37 cellular contexts compared by ENCODE assay signal in the genomic region with DNA sequence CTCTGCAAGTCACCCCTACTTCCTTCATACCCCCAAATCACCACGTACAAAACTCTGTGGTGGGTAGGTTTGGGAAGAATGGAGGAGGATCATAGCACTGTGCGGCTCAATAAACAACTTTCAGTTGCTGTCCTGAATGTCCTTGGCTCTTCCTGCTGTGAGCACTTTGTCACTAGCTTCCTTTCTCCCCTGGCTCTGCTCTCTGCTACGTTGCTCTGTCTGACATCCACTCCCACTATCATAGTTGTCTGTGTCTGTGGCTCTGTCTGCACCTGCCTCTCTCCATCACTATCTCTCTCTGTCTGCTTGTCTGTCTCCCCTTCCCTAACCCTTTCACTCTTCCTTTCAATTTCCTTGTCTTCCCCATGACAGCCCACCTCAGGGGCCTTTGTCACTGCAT. TPM values are rescaled to one million over a fixed set of nuclear protein-coding genes. Genes with fewer than 3 reads are reported as not detected.
DNase-seq lines count a peak whose midpoint lies in the region; ATAC-seq, FAIRE-seq and TF ChIP-seq lines count a peak whose summit lies in the region.
"Had no signal": no experiment of that assay in that cellular context is flagged by ENCODE, and none has a peak within 500 bp of the region (broad histone marks: within the 10 kb centered on the region; RNA-seq: fewer than 3 reads in every experiment).

No MANE protein-coding gene starts in this region.

- POLR2A ChIA-PET in H1 (lab: Charles Lee; ENCODE audit: partially characterized antibody), result no interaction called here
- POLR2A ChIA-PET in naive thymus-derived CD4-positive, alpha-beta T cell (lab: Charles Lee), result no interaction called here

- no peak overlapping the region for H3K4me3 Mint-ChIP-seq in T-helper 1 cell treated with Interleukin-12 subunit alpha and Interleukin-12 subunit beta and Interleukin-4 antibody, amounts not matched to agents 30 μg/mL and 1 μg/mL, for 36 hours
- H3K4me3 Mint-ChIP-seq in H9, result no peak overlapping the region
- peak overlapping the region in 1 of 10 donors; percentile 44 for H3K4me3 Mint-ChIP-seq in naive thymus-derived CD4-positive, alpha-beta T cell
- H3K4me3 Mint-ChIP-seq: activated B cell treated with CpG ODN at 0.5 μM for 24 hours; activated CD4-positive, alpha-beta memory T cell treated with anti-CD3 and anti-CD28 coated beads for 36 hours; activated naive CD8-positive, alpha-beta T cell treated with anti-CD3 and anti-CD28 coated beads for 36 hours; IgD-negative memory B cell; stimulated activated memory B cell treated with anti-CD40 and anti-IgM and Interleukin-4, amounts not matched to agents 10 μg/mL and 1 μg/mL and 100 μg/mL, for 72 hours had no signal

- H4K20me1 ChIP-seq in H9 (ENCODE audit: control insufficient read depth, insufficient read depth, insufficient read length), result no peaks in the 10 kb centered on the region
- H4K20me1 ChIP-seq in H1 (replicated peaks in 1 of 2; ENCODE audit: control insufficient read depth in 1 of 2, insufficient read depth in 2 of 2, low read length in 2 of 2), result no peaks in the 10 kb centered on the region

- H4K5ac ChIP-seq in H9 (ENCODE audit: insufficient read length, low read depth, low read length) (no peak overlapping the region), H1 (ENCODE audit: insufficient read length, low read depth, low read length) (no peak overlapping the region)

- H3K36me3 ChIP-seq in H1 (ENCODE audit: control insufficient read depth in 2 of 4, insufficient read depth in 4 of 4, low read length in 3 of 4) (no peaks in the 10 kb centered on the region), neuron (ENCODE audit: insufficient read depth, low read length) (no peaks in the 10 kb centered on the region)
- no peaks in the 10 kb centered on the region for H3K36me3 ChIP-seq in naive thymus-derived CD4-positive, alpha-beta T cell (ENCODE audit: control insufficient read depth in 2 of 3, insufficient read depth in 3 of 3, low read length in 3 of 3)
- H3K36me3 ChIP-seq: ascending aorta, left lung, suprapubic skin, upper lobe of left lung had no signal

- H3K9me3 Mint-ChIP-seq in T-helper 1 cell treated with Interleukin-12 subunit alpha and Interleukin-12 subunit beta and Interleukin-4 antibody, amounts not matched to agents 30 μg/mL and 1 μg/mL, for 36 hours, result peaks cover 5% of the 10 kb centered on the region
- H3K9me3 Mint-ChIP-seq in H9, result peaks cover 0 to 26% of the 10 kb centered on the region in 2 experiments; a peak in 3 of 5 replicates
- H3K9me3 Mint-ChIP-seq in naive thymus-derived CD4-positive, alpha-beta T cell, result peaks cover 0 to 3% (median 0%) of the 10 kb centered on the region in 11 donors
- H3K9me3 Mint-ChIP-seq: activated B cell treated with CpG ODN at 0.5 μM for 24 hours; activated CD4-positive, alpha-beta memory T cell treated with anti-CD3 and anti-CD28 coated beads for 36 hours; activated naive CD8-positive, alpha-beta T cell treated with anti-CD3 and anti-CD28 coated beads for 36 hours; activated T-helper 2 cell treated with anti-CD3 and anti-CD28 coated beads, Interferon-gamma antibody, Interleukin-2, Interleukin-4, amounts not matched to agents 10 μg/mL and 5 μg/mL and 100 μg/mL, durations not matched to agents 14 hours and 24 hours and 36 hours; IgD-negative memory B cell; stimulated activated memory B cell treated with anti-CD40 and anti-IgM and Interleukin-4, amounts not matched to agents 10 μg/mL and 1 μg/mL and 100 μg/mL, for 72 hours had no signal

- H3K9me3 ChIP-seq in H9 (ENCODE audit: control insufficient read depth, low read depth, low read length) (no peaks in the 10 kb centered on the region), H1 (ENCODE audit: insufficient read depth in 2 of 2, low read depth in 1 of 2, low read length in 1 of 2) (no peaks in the 10 kb centered on the region), neuron (ENCODE audit: low read length) (no peaks in the 10 kb centered on the region)
- no peaks in the 10 kb centered on the region for H3K9me3 ChIP-seq in naive thymus-derived CD4-positive, alpha-beta T cell (ENCODE audit: control insufficient read depth in 2 of 3, low read length in 3 of 3)
- H3K9me3 ChIP-seq: ascending aorta, left lung, suprapubic skin, upper lobe of left lung had no signal

- CTCF ChIA-PET in H1 (lab: Charles Lee; ENCODE audit: partially characterized antibody), result interaction anchor here (1.5 kb wide), 1 partner anchor 10 kb away, joined by 3 read pairs; no protein-coding TSS in a partner anchor
- CTCF ChIA-PET in naive thymus-derived CD4-positive, alpha-beta T cell (lab: Charles Lee), result no interaction called here

- H2BK12ac ChIP-seq in H9 (ENCODE audit: insufficient read length, low read depth, low read length) (no peak overlapping the region), H1 (ENCODE audit: low read depth, low read length) (0 out of 2 replicates have a peak overlapping the region, but pooled peaks have one; percentile 68)

- H3K79me2 ChIP-seq in H9 (ENCODE audit: insufficient read depth, low read length) (no peaks in the 10 kb centered on the region), H1 (ENCODE audit: control insufficient read depth in 1 of 2, insufficient read depth in 2 of 2, low read length in 2 of 2) (no peaks in the 10 kb centered on the region)

- H4K91ac ChIP-seq in H9 (ENCODE audit: insufficient read length, low read depth, low read length) (no peak overlapping the region), H1 (replicated peaks; ENCODE audit: insufficient read length, low read length) (no peak overlapping the region)

- no peak overlapping the region for H3K56ac ChIP-seq in H9 (ENCODE audit: insufficient read length, low read depth, low read length)
- no peak overlapping the region for H3K56ac ChIP-seq in H1 (replicated peaks; ENCODE audit: insufficient read length, low read depth, low read length)

- TF ChIP-seq RAD21 in H1 (IDR thresholded peaks at IDR 0.05 in 1 of 2, conservative IDR thresholded peaks at IDR 0.05 in 1 of 2; ENCODE audit: low read depth in 2 of 2, low read length in 2 of 2), result no peak

- H2AK5ac ChIP-seq in H9 (ENCODE audit: insufficient read length, low read length) (no peak overlapping the region), H1 (ENCODE audit: low read depth, low read length) (no peak overlapping the region)

- H3K4me1 ChIP-seq in H9 (ENCODE audit: insufficient read depth, low read length), result peaks cover 9% of the 10 kb centered on the region; the same call in 1 of the 2 replicates
- H3K4me1 ChIP-seq in H1 (replicated peaks in 1 of 4; ENCODE audit: control insufficient read depth in 3 of 4, insufficient read depth in 4 of 4, low read length in 3 of 4), result no peaks in the 10 kb centered on the region
- H3K4me1 ChIP-seq in neuron (ENCODE audit: insufficient read depth, low read length), result peaks cover 2% of the 10 kb centered on the region
- H3K4me1 ChIP-seq in naive thymus-derived CD4-positive, alpha-beta T cell (ENCODE audit: control insufficient read depth in 2 of 2, insufficient read depth in 2 of 2, low read length in 2 of 2), result no peaks in the 10 kb centered on the region
- H3K4me1 ChIP-seq: ascending aorta, left lung, suprapubic skin, upper lobe of left lung had no signal

- no peak overlapping the region for H2BK15ac ChIP-seq in H9 (ENCODE audit: low read depth, low read length)
- H2BK15ac ChIP-seq in H1 (ENCODE audit: low read length), result no peak overlapping the region

- H2BK20ac ChIP-seq in H9 (ENCODE audit: low read depth, low read length, poor library complexity, severe bottlenecking) (no peak overlapping the region), H1 (ENCODE audit: low read length) (no peak overlapping the region)

- no peak overlapping the region for H3K23ac ChIP-seq in H9 (ENCODE audit: insufficient read length, low read depth, low read length)
- no peak overlapping the region for H3K23ac ChIP-seq in H1 (ENCODE audit: insufficient read length)

- H3K36me3 Mint-ChIP-seq in T-helper 1 cell treated with Interleukin-12 subunit alpha and Interleukin-12 subunit beta and Interleukin-4 antibody, amounts not matched to agents 30 μg/mL and 1 μg/mL, for 36 hours (ENCODE audit: low read depth), result no peaks in the 10 kb centered on the region
- no peaks in the 10 kb centered on the region; a peak in 1 of 7 replicates for H3K36me3 Mint-ChIP-seq in H9 (ENCODE audit: insufficient read depth in 1 of 3, low read depth in 3 of 3)
- H3K36me3 Mint-ChIP-seq in naive thymus-derived CD4-positive, alpha-beta T cell, result peaks cover 0 to 17% (median 0%) of the 10 kb centered on the region in 5 donors
- H3K36me3 Mint-ChIP-seq: activated CD4-positive, alpha-beta memory T cell treated with anti-CD3 and anti-CD28 coated beads for 36 hours; IgD-negative memory B cell; stimulated activated memory B cell treated with anti-CD40 and anti-IgM and Interleukin-4, amounts not matched to agents 10 μg/mL and 1 μg/mL and 100 μg/mL, for 72 hours had no signal

- H4K8ac ChIP-seq in H9 (replicated peaks; ENCODE audit: insufficient read length, low read depth, low read length) (no peak overlapping the region), H1 (ENCODE audit: extremely low read depth, insufficient read depth, low read length) (no peak overlapping the region)

- TF ChIP-seq EP300 in H1 (IDR thresholded peaks at IDR 0.05; ENCODE audit: borderline replicate concordance in 1 of 2, low read depth in 2 of 2, low read length in 2 of 2), result no peak

- no CpG with 5 or more reads among the region's 3 CpGs for WGBS in H9 (ENCODE audit: extremely low coverage, insufficient read length, low lambda C conversion rate)
- WGBS in H1 (ENCODE audit: extremely low coverage in 1 of 2, insufficient coverage in 1 of 2, insufficient read length in 1 of 2, insufficient replicate concordance in 2 of 2, low coverage in 1 of 2, low lambda C conversion rate in 2 of 2, missing lambda C conversion rate in 1 of 2), 2 experiments, result 67% methylated on average over 3 of the region's 3 CpGs; no CpG with 5 or more reads in 1 of the 2 experiments

- no peak overlapping the region for H3K4me3 ChIP-seq in H1 (ENCODE audit: extremely low read depth in 1 of 4, insufficient read depth in 2 of 4, low read depth in 3 of 4, low read length in 4 of 4)
- H3K4me3 ChIP-seq in neuron (ENCODE audit: low read length), result no peak overlapping the region
- no peak overlapping the region for H3K4me3 ChIP-seq in naive thymus-derived CD4-positive, alpha-beta T cell (ENCODE audit: low read length)
- H3K4me3 ChIP-seq: ascending aorta, coronary artery, left lung, suprapubic skin, upper lobe of left lung had no signal

- DNase-seq in T-helper 1 cell (no peak), H9 (no peak), H1 (ENCODE audit: low read depth in 1 of 2, low spot score in 2 of 2) (no peak), GM19240 (ENCODE audit: insufficient read length, low spot score) (no peak), hippocampal formation (lab: John Stamatoyannopoulos, UW) (no peak)
- no peak for DNase-seq in naive thymus-derived CD4-positive, alpha-beta T cell
- DNase-seq: activated B cell treated with CpG ODN at 0.5 μM for 24 hours; activated CD4-positive, alpha-beta memory T cell treated with anti-CD3 and anti-CD28 coated beads for 36 hours; activated CD8-positive, alpha-beta memory T cell treated with anti-CD3 and anti-CD28 coated beads, Interleukin-2, amount 50 U/mL, for 48 hours; activated naive CD8-positive, alpha-beta T cell treated with anti-CD3 and anti-CD28 coated beads for 36 hours; Calu3; caudate nucleus; DMS79; effector memory CD4-positive, alpha-beta T cell; left lung; NCI-H187; NCI-H82; nucleus accumbens; upper lobe of left lung had no signal

- H3K9ac ChIP-seq in H9 (ENCODE audit: extremely low read depth, insufficient read length, low read length), result no peak overlapping the region
- no peak overlapping the region for H3K9ac ChIP-seq in H1 (replicated peaks in 1 of 4; ENCODE audit: extremely low read depth in 1 of 4, low read depth in 3 of 4, low read length in 3 of 4)

- intact Hi-C loops in naive thymus-derived CD4-positive, alpha-beta T cell (cut with micrococcal nuclease), result no loop called here

- H3K4me2 ChIP-seq in H9 (ENCODE audit: insufficient read depth, insufficient read length, low read length), result no peak overlapping the region
- no peak overlapping the region for H3K4me2 ChIP-seq in H1 (ENCODE audit: insufficient read depth in 1 of 2, low read depth in 2 of 2, low read length in 2 of 2)

- TF ChIP-seq POLR2A in H1 (IDR thresholded peaks at IDR 0.05; ENCODE audit: control extremely low read depth in 1 of 2, low read depth in 2 of 2, low read length in 2 of 2), result no peak

- H2AFZ ChIP-seq in H9 (ENCODE audit: low read length) (no peak overlapping the region), H1 (ENCODE audit: low read length) (no peak overlapping the region; the same call in 1 of the 2 replicates), neuron (ENCODE audit: low read depth, low read length) (peak overlapping the region; percentile 31)

- no peaks in the 10 kb centered on the region for H3K23me2 ChIP-seq in H9 (ENCODE audit: insufficient read length, low read depth, low read length, poor library complexity, severe bottlenecking)
- no peaks in the 10 kb centered on the region for H3K23me2 ChIP-seq in H1 (ENCODE audit: low read depth, low read length)

- no peak overlapping the region for H3T11ph ChIP-seq in H9 (ENCODE audit: low read length)

- peak overlapping the region; percentile 84; the same call in 1 of the 2 replicates for H3K14ac ChIP-seq in H9 (ENCODE audit: insufficient read depth, low read length)
- no peak overlapping the region for H3K14ac ChIP-seq in H1 (ENCODE audit: insufficient read length)

- no peak for ATAC-seq in naive thymus-derived CD4-positive, alpha-beta T cell
- ATAC-seq: HCT116; left lung; stimulated activated memory B cell treated with anti-CD40 and anti-IgM and Interleukin-4, amounts not matched to agents 10 μg/mL and 1 μg/mL and 100 μg/mL, for 72 hours had no signal

- H2BK5ac ChIP-seq in H9 (ENCODE audit: insufficient read length, low read length) (no peak overlapping the region), H1 (ENCODE audit: low read depth, low read length) (no peak overlapping the region)

- H2BK120ac ChIP-seq in H9 (ENCODE audit: low read depth, low read length, poor library complexity, severe bottlenecking) (no peak overlapping the region), H1 (replicated peaks; ENCODE audit: low read depth, low read length) (no peak overlapping the region)

- H3K4ac ChIP-seq in H9 (ENCODE audit: low read depth, low read length) (no peak overlapping the region), H1 (replicated peaks; ENCODE audit: insufficient read length, low read depth, low read length) (no peak overlapping the region)

- no peaks in the 10 kb centered on the region for H3K79me1 ChIP-seq in H9 (ENCODE audit: insufficient read depth, low read depth, low read length, poor library complexity, severe bottlenecking)
- H3K79me1 ChIP-seq in H1 (ENCODE audit: low read depth, low read length), result no peaks in the 10 kb centered on the region

- H3K27me3 Mint-ChIP-seq in T-helper 1 cell treated with Interleukin-12 subunit alpha and Interleukin-12 subunit beta and Interleukin-4 antibody, amounts not matched to agents 30 μg/mL and 1 μg/mL, for 36 hours (ENCODE audit: low read depth), result no peaks in the 10 kb centered on the region
- H3K27me3 Mint-ChIP-seq in H9 (ENCODE audit: low read depth), result no peaks in the 10 kb centered on the region
- H3K27me3 Mint-ChIP-seq in naive thymus-derived CD4-positive, alpha-beta T cell, result no peaks in the 10 kb centered on the region
- H3K27me3 Mint-ChIP-seq: activated B cell treated with CpG ODN at 0.5 μM for 24 hours; activated CD4-positive, alpha-beta memory T cell treated with anti-CD3 and anti-CD28 coated beads for 36 hours; activated naive CD8-positive, alpha-beta T cell treated with anti-CD3 and anti-CD28 coated beads for 36 hours; IgD-negative memory B cell; stimulated activated memory B cell treated with anti-CD40 and anti-IgM and Interleukin-4, amounts not matched to agents 10 μg/mL and 1 μg/mL and 100 μg/mL, for 72 hours had no signal

- H3K27ac ChIP-seq in H9 (ENCODE audit: insufficient read length, low read depth, low read length) (no peak overlapping the region), H1 (ENCODE audit: low read depth, low read length) (no peak overlapping the region)
- H3K27ac ChIP-seq in naive thymus-derived CD4-positive, alpha-beta T cell (ENCODE audit: low read depth, low read length), result no peak overlapping the region
- H3K27ac ChIP-seq: ascending aorta, coronary artery, left lung, suprapubic skin, upper lobe of left lung had no signal

- no peak for FAIRE-seq in H1 (lab: Jason Lieb, UNC)
- FAIRE-seq: G401.6, islet of Langerhans had no signal

- H3K18ac ChIP-seq in H9 (ENCODE audit: insufficient read length, low read depth, low read length) (no peak overlapping the region), H1 (ENCODE audit: extremely low read depth, low read length) (no peak overlapping the region)

- H3K4me1 Mint-ChIP-seq in T-helper 1 cell treated with Interleukin-12 subunit alpha and Interleukin-12 subunit beta and Interleukin-4 antibody, amounts not matched to agents 30 μg/mL and 1 μg/mL, for 36 hours (ENCODE audit: low read depth), result peaks cover 26% of the 10 kb centered on the region
- H3K4me1 Mint-ChIP-seq in H9, result peaks cover 21 to 30% of the 10 kb centered on the region in 2 experiments
- peaks cover 0 to 35% (median 10%) of the 10 kb centered on the region in 7 donors for H3K4me1 Mint-ChIP-seq in naive thymus-derived CD4-positive, alpha-beta T cell
- H3K4me1 Mint-ChIP-seq: activated B cell treated with CpG ODN at 0.5 μM for 24 hours; stimulated activated memory B cell treated with anti-CD40 and anti-IgM and Interleukin-4, amounts not matched to agents 10 μg/mL and 1 μg/mL and 100 μg/mL, for 72 hours had no signal

- H3K27ac Mint-ChIP-seq in T-helper 1 cell treated with Interleukin-12 subunit alpha and Interleukin-12 subunit beta and Interleukin-4 antibody, amounts not matched to agents 30 μg/mL and 1 μg/mL, for 36 hours, result peak overlapping the region; percentile 16
- peak overlapping the region in 1 of 3 experiments; percentile 56; a peak in 2 of 7 replicates for H3K27ac Mint-ChIP-seq in H9
- peak overlapping the region in 1 of 9 donors; percentile 68 for H3K27ac Mint-ChIP-seq in naive thymus-derived CD4-positive, alpha-beta T cell
- H3K27ac Mint-ChIP-seq: activated B cell treated with CpG ODN at 0.5 μM for 24 hours; activated CD4-positive, alpha-beta memory T cell treated with anti-CD3 and anti-CD28 coated beads for 36 hours; activated naive CD8-positive, alpha-beta T cell treated with anti-CD3 and anti-CD28 coated beads for 36 hours; activated T-helper 2 cell treated with anti-CD3 and anti-CD28 coated beads, Interferon-gamma antibody, Interleukin-2, Interleukin-4, amounts not matched to agents 10 μg/mL and 5 μg/mL and 100 μg/mL, durations not matched to agents 14 hours and 24 hours and 36 hours; IgD-negative memory B cell; stimulated activated memory B cell treated with anti-CD40 and anti-IgM and Interleukin-4, amounts not matched to agents 10 μg/mL and 1 μg/mL and 100 μg/mL, for 72 hours had no signal

- no peaks in the 10 kb centered on the region for H3K27me3 ChIP-seq in H9 (ENCODE audit: insufficient read depth, low read length)
- H3K27me3 ChIP-seq in H1 (replicated peaks in 1 of 4; ENCODE audit: control insufficient read depth in 3 of 4, extremely low read depth in 1 of 4, insufficient read depth in 3 of 4, low read length in 3 of 4), result no peaks in the 10 kb centered on the region
- H3K27me3 ChIP-seq in neuron (ENCODE audit: insufficient read depth, low read length), result no peaks in the 10 kb centered on the region
- H3K27me3 ChIP-seq in naive thymus-derived CD4-positive, alpha-beta T cell (ENCODE audit: control insufficient read depth in 2 of 2, insufficient read depth in 2 of 2, low read length in 2 of 2), result no peaks in the 10 kb centered on the region
- H3K27me3 ChIP-seq: ascending aorta, left lung, suprapubic skin, upper lobe of left lung had no signal

- TF ChIP-seq CTCF in H9 (conservative IDR thresholded peaks at IDR 0.05) (no peak), H1 (IDR thresholded peaks at IDR 0.05; ENCODE audit: control extremely low read depth in 1 of 3, insufficient read depth in 1 of 3, low read depth in 1 of 3, low read length in 3 of 3) (no peak)

RNA-seq across cellular contexts. Expression of a gene that starts 21.2 kb away (rescaled TPM):
- not detected in 2 replicates for total RNA-seq in H9 (2021)
- total RNA-seq in H1 (2021; fragmentation: NEBNext Ultra II Directional; extraction: Animal tissue kit (Norgen Biotek cat#: 25700)), result not detected in 2 replicates
- polyA plus RNA-seq in H1 (2011; rRNA removed), result not detected in 2 replicates
- polyA plus RNA-seq in H1 (2011; cell fraction: cytosol; rRNA removed), result not detected
- not detected for polyA plus RNA-seq in H1 (2011; cell fraction: nucleus; rRNA removed)
- polyA plus RNA-seq in H1 (2012, experiment 1 of 2), result not detected in 4 replicates
- not detected for polyA plus RNA-seq in H1 (2012, experiment 2 of 2)
- polyA plus RNA-seq in H1 (2013, experiment 1 of 2), result 0.12 TPM
- 0.07 TPM for polyA plus RNA-seq in H1 (2013, experiment 2 of 2)
- not detected in 2 replicates for polyA minus RNA-seq in H1 (2011; rRNA and poly(A)+ RNA removed)
- not detected for polyA minus RNA-seq in H1 (2011; cell fraction: cytosol; rRNA and poly(A)+ RNA removed)
- polyA minus RNA-seq in H1 (2011; cell fraction: nucleus; rRNA and poly(A)+ RNA removed), result not detected
- total RNA-seq in naive thymus-derived CD4-positive, alpha-beta T cell, result not detected
- polyA plus RNA-seq in naive thymus-derived CD4-positive, alpha-beta T cell, result not detected
- total RNA-seq: A172; activated B cell treated with CpG ODN at 0.5 μM for 24 hours; activated CD4-positive, alpha-beta memory T cell treated with anti-CD3 and anti-CD28 coated beads for 36 hours; activated naive CD8-positive, alpha-beta T cell treated with anti-CD3 and anti-CD28 coated beads for 36 hours; activated T-helper 2 cell treated with anti-CD3 and anti-CD28 coated beads, Interferon-gamma antibody, Interleukin-2, Interleukin-4, amounts not matched to agents 10 μg/mL and 5 μg/mL and 100 μg/mL, durations not matched to agents 14 hours and 24 hours and 36 hours; ascending aorta; Calu3; epithelial cell of proximal tubule; glomerular endothelial cell; left lung; mesenteric fat pad; NCI-H460; pulmonary artery endothelial cell; RPMI7951; suprapubic skin had no signal
- polyA plus RNA-seq: IgD-negative memory B cell had no signal
